Comparison of ENCODE assay signal across 20 cellular contexts in the genomic region with DNA sequence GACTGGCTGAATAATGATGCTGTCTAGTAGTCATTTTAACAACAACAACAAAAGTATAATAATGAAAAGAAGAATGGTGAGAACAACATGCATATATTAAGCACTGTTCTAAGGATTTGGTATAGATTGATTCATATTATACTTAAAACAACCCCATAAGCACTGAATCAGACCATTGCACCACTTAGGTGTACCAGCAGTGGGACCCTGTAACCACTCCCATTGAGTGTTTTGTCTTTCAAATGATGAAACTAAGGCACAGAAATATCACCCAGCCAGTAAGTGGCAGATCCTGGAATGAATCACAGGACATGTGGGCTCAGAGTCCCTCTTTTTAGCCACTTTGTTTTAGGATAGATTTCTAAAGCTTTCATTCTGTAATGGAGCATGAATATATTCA. TPM values are rescaled to one million over a fixed set of nuclear protein-coding genes. Genes with fewer than 3 reads are reported as not detected.
DNase-seq lines count a peak whose midpoint lies in the region; ATAC-seq and TF ChIP-seq lines count a peak whose summit lies in the region.
"Had no signal": no experiment of that assay in that cellular context is flagged by ENCODE, and none has a peak within 500 bp of the region (broad histone marks: within the 10 kb centered on the region; RNA-seq: fewer than 3 reads in every experiment).

No MANE protein-coding gene starts in this region.

- H3K27ac ChIP-seq in prostate gland = no peak overlapping the region
- H3K27ac ChIP-seq: 22Rv1, A549, C4-2B had no signal

- H3K36me3 Mint-ChIP-seq in activated CD4-positive, alpha-beta T cell treated with anti-CD3 and anti-CD28 coated beads for 36 hours (ENCODE audit: low read depth) = peaks cover 6% of the 10 kb centered on the region
- peaks cover 3% of the 10 kb centered on the region for H3K36me3 Mint-ChIP-seq in activated naive CD8-positive, alpha-beta T cell treated with anti-CD3 and anti-CD28 coated beads, Interleukin-2, amount 50 U/mL, for 24 hours (ENCODE audit: low read depth)
- H3K36me3 Mint-ChIP-seq in activated naive CD8-positive, alpha-beta T cell treated with anti-CD3 and anti-CD28 coated beads for 36 hours = peaks cover 1% of the 10 kb centered on the region
- H3K36me3 Mint-ChIP-seq: CD8-positive, alpha-beta T cell had no signal

- no peak for DNase-seq in activated CD4-positive, alpha-beta T cell treated with anti-CD3 and anti-CD28 coated beads for 36 hours
- DNase-seq in activated CD4-positive, alpha-beta T cell treated with anti-CD3 and anti-CD28 coated beads, Interleukin-2, amount 50 U/mL, for 1 hour = no peak
- DNase-seq in activated naive CD8-positive, alpha-beta T cell treated with anti-CD3 and anti-CD28 coated beads, Interleukin-2, amount 50 U/mL, for 24 hours = no peak
- no peak for DNase-seq in activated naive CD8-positive, alpha-beta T cell treated with anti-CD3 and anti-CD28 coated beads for 36 hours
- no peak for DNase-seq in stimulated activated naive CD8-positive, alpha-beta T cell treated with anti-CD3 and anti-CD28 coated beads, Interleukin-15, Interleukin-2, amounts not matched to agents 100 U/mL and 50 U/mL, for 24 hours
- DNase-seq in stimulated activated naive CD8-positive, alpha-beta T cell treated with anti-CD3 and anti-CD28 coated beads, Interleukin-15, amount 100 ng/mL, for 72 hours = no peak
- DNase-seq in prostate gland (ENCODE audit: low spot score) = no peak
- DNase-seq: AML-193; Caco-2; Calu3; CD4-positive, alpha-beta T cell; CD8-positive, alpha-beta T cell; DMS79 treated with DMSO at 0.1 percent for 48 hours; GF-D8 had no signal

- H3K27ac Mint-ChIP-seq in activated CD4-positive, alpha-beta T cell treated with anti-CD3 and anti-CD28 coated beads for 36 hours = no peak overlapping the region
- H3K27ac Mint-ChIP-seq in activated naive CD8-positive, alpha-beta T cell treated with anti-CD3 and anti-CD28 coated beads, Interleukin-2, amount 50 U/mL, for 24 hours = no peak overlapping the region
- no peak overlapping the region for H3K27ac Mint-ChIP-seq in activated naive CD8-positive, alpha-beta T cell treated with anti-CD3 and anti-CD28 coated beads for 36 hours
- no peak overlapping the region for H3K27ac Mint-ChIP-seq in stimulated activated naive CD8-positive, alpha-beta T cell treated with anti-CD3 and anti-CD28 coated beads, Interleukin-15, amount 100 ng/mL, for 72 hours
- H3K27ac Mint-ChIP-seq: B cell; CD4-positive, alpha-beta T cell; CD8-positive, alpha-beta T cell had no signal

- H3K27me3 Mint-ChIP-seq in activated CD4-positive, alpha-beta T cell treated with anti-CD3 and anti-CD28 coated beads for 36 hours = no peaks in the 10 kb centered on the region
- H3K27me3 Mint-ChIP-seq in activated naive CD8-positive, alpha-beta T cell treated with anti-CD3 and anti-CD28 coated beads, Interleukin-2, amount 50 U/mL, for 24 hours = peaks cover 2% of the 10 kb centered on the region
- H3K27me3 Mint-ChIP-seq in activated naive CD8-positive, alpha-beta T cell treated with anti-CD3 and anti-CD28 coated beads for 36 hours = peaks cover 4% of the 10 kb centered on the region
- H3K27me3 Mint-ChIP-seq in stimulated activated naive CD8-positive, alpha-beta T cell treated with anti-CD3 and anti-CD28 coated beads, Interleukin-15, amount 100 ng/mL, for 72 hours = no peaks in the 10 kb centered on the region
- H3K27me3 Mint-ChIP-seq: B cell; CD4-positive, alpha-beta T cell had no signal

- H3K36me3 ChIP-seq in prostate gland = no peaks in the 10 kb centered on the region
- H3K36me3 ChIP-seq: BLaER1 treated with 17β-estradiol and CSF1 and Interleukin-3, amounts not matched to agents 10 nM and 100 nM had no signal

- CTCF ChIA-PET in activated CD4-positive, alpha-beta T cell treated with anti-CD3 and anti-CD28 coated beads for 36 hours (lab: Charles Lee) = no interaction called here

- no peaks in the 10 kb centered on the region for H3K27me3 ChIP-seq in prostate gland (replicated peaks; ENCODE audit: insufficient read depth)
- H3K27me3 ChIP-seq: BLaER1 treated with 17β-estradiol and CSF1 and Interleukin-3, amounts not matched to agents 10 nM and 100 nM had no signal

- intact Hi-C loops in activated CD4-positive, alpha-beta T cell treated with anti-CD3 and anti-CD28 coated beads for 36 hours (cut with DNase I, micrococcal nuclease) = no loop called here
- intact Hi-C loops in prostate gland (cut with DNase I) = no loop called here

- no peak for TF ChIP-seq CTCF in prostate gland (IDR thresholded peaks at IDR 0.05)

- no peak overlapping the region for H3K4me3 Mint-ChIP-seq in activated CD4-positive, alpha-beta T cell treated with anti-CD3 and anti-CD28 coated beads for 36 hours
- no peak overlapping the region for H3K4me3 Mint-ChIP-seq in activated naive CD8-positive, alpha-beta T cell treated with anti-CD3 and anti-CD28 coated beads, Interleukin-2, amount 50 U/mL, for 24 hours
- H3K4me3 Mint-ChIP-seq in activated naive CD8-positive, alpha-beta T cell treated with anti-CD3 and anti-CD28 coated beads for 36 hours = no peak overlapping the region
- no peak overlapping the region for H3K4me3 Mint-ChIP-seq in stimulated activated naive CD8-positive, alpha-beta T cell treated with anti-CD3 and anti-CD28 coated beads, Interleukin-15, amount 100 ng/mL, for 72 hours
- H3K4me3 Mint-ChIP-seq: B cell; CD4-positive, alpha-beta T cell; CD8-positive, alpha-beta T cell had no signal

- no peaks in the 10 kb centered on the region for H3K4me1 ChIP-seq in prostate gland (replicated peaks)
- H3K4me1 ChIP-seq: A549, Caco-2 had no signal

- POLR2A ChIA-PET in activated CD4-positive, alpha-beta T cell treated with anti-CD3 and anti-CD28 coated beads for 36 hours (lab: Charles Lee) = no interaction called here

- TF ChIP-seq POLR2A in prostate gland (IDR thresholded peaks at IDR 0.05) = no peak

- H3K9me3 ChIP-seq in prostate gland = no peaks in the 10 kb centered on the region
- H3K9me3 ChIP-seq: A549 had no signal

- H3K9me3 Mint-ChIP-seq in activated CD4-positive, alpha-beta T cell treated with anti-CD3 and anti-CD28 coated beads for 36 hours (ENCODE audit: low read depth) = peaks cover 4% of the 10 kb centered on the region
- peaks cover 3% of the 10 kb centered on the region for H3K9me3 Mint-ChIP-seq in activated naive CD8-positive, alpha-beta T cell treated with anti-CD3 and anti-CD28 coated beads, Interleukin-2, amount 50 U/mL, for 24 hours
- H3K9me3 Mint-ChIP-seq in activated naive CD8-positive, alpha-beta T cell treated with anti-CD3 and anti-CD28 coated beads for 36 hours = peaks cover 2% of the 10 kb centered on the region
- H3K9me3 Mint-ChIP-seq in stimulated activated naive CD8-positive, alpha-beta T cell treated with anti-CD3 and anti-CD28 coated beads, Interleukin-15, amount 100 ng/mL, for 72 hours = peaks cover 0 to 6% of the 10 kb centered on the region in 2 donors
- H3K9me3 Mint-ChIP-seq: CD8-positive, alpha-beta T cell had no signal

- ATAC-seq in activated CD4-positive, alpha-beta T cell treated with anti-CD3 and anti-CD28 coated beads for 36 hours = peak; percentile 35
- peak; percentile 43 for ATAC-seq in activated naive CD8-positive, alpha-beta T cell treated with anti-CD3 and anti-CD28 coated beads, Interleukin-2, amount 50 U/mL, for 24 hours
- ATAC-seq in stimulated activated naive CD8-positive, alpha-beta T cell treated with anti-CD3 and anti-CD28 coated beads, Interleukin-15, Interleukin-2, amounts not matched to agents 100 U/mL and 50 U/mL, for 24 hours = peak; percentile 66
- no peak for ATAC-seq in stimulated activated naive CD8-positive, alpha-beta T cell treated with anti-CD3 and anti-CD28 coated beads, Interleukin-15, amount 100 ng/mL, for 72 hours
- ATAC-seq: A549; CD8-positive, alpha-beta T cell had no signal

- H3K4me1 Mint-ChIP-seq in activated CD4-positive, alpha-beta T cell treated with anti-CD3 and anti-CD28 coated beads for 36 hours = peaks cover 17% of the 10 kb centered on the region
- H3K4me1 Mint-ChIP-seq in activated naive CD8-positive, alpha-beta T cell treated with anti-CD3 and anti-CD28 coated beads, Interleukin-2, amount 50 U/mL, for 24 hours = peaks cover 16% of the 10 kb centered on the region
- H3K4me1 Mint-ChIP-seq in activated naive CD8-positive, alpha-beta T cell treated with anti-CD3 and anti-CD28 coated beads for 36 hours = peaks cover 7% of the 10 kb centered on the region
- H3K4me1 Mint-ChIP-seq in stimulated activated naive CD8-positive, alpha-beta T cell treated with anti-CD3 and anti-CD28 coated beads, Interleukin-15, amount 100 ng/mL, for 72 hours = peaks cover 11% of the 10 kb centered on the region

- no peak overlapping the region for H3K4me3 ChIP-seq in prostate gland
- H3K4me3 ChIP-seq: A549; BLaER1 treated with 17β-estradiol and CSF1 and Interleukin-3, amounts not matched to agents 10 nM and 100 nM had no signal

RNA-seq across cellular contexts. Expression of a gene that starts 14.9 kb away (rescaled TPM):
- 1 to 10 TPM; 2.5 to 2.6 TPM for total RNA-seq in activated CD4-positive, alpha-beta T cell treated with anti-CD3 and anti-CD28 coated beads for 36 hours
- total RNA-seq in activated naive CD8-positive, alpha-beta T cell treated with anti-CD3 and anti-CD28 coated beads for 36 hours = 1 to 10 TPM; 6.4 to 7.5 TPM
- total RNA-seq in prostate gland = 1 to 10 TPM in 1 of 2 donors, not detected in 1; 1.2 TPM
- total RNA-seq: A172; B cell; Caco-2; CD8-positive, alpha-beta T cell had no signal
